ENCODE assay signal across 8 cellular contexts in the genomic region with DNA sequence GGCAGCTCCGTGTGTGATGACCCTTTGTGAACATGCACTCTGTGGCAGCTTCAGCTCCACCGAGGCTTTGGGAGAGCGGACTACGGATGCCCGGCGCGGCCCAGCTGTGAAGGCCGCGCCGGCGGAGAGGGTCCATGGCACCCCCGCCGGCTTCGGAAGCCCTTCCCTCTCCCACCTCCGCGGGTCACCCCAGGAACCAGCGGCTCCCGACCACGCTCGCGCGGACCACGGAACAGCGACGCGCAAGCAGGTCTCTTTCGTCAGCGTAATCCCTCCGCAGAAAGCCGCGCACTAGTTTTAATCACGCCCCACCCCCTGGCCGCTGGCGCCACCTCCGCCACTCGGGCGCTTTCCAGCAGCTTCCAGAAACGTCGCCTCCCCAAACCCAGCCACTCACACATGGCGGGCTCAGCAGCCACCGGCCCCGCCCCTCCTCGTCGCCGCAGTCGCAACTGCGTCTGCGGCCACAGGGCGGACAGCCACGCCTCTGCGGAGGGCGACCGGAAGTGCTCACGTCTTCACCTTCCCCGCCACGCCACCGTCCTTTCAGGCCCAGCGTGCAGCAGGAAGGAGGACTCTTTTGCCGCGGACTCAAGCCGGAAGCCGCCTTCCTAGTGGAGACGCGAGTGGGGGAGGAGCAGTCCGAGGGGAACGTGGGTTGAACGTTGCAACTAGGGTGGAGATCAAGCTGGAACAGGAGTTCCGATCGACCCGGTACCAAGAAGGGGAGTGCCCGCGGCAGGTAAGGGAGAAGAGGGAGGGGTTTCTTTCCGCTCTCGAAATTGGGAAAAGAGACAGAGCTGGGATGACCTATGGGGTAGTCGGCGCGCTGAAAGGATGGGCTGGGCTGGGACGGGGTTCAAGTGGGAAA. TPM values are rescaled to one million over a fixed set of nuclear protein-coding genes. Genes with fewer than 3 reads are reported as not detected.
DNase-seq lines count a peak whose midpoint lies in the region; ATAC-seq and TF ChIP-seq lines count a peak whose summit lies in the region.

A gene (plus strand): TSS at position 606 of the 871 bp plus-strand sequence. CDS start 3,221 bp downstream, outside the sequence.

- under 1% methylated on average over 43 of the region's 78 CpGs for WGBS in SK-N-SH (ENCODE audit: low lambda C conversion rate)
- under 1% methylated on average over 78 of the region's 78 CpGs for WGBS in thymus

- H3K4me1 Mint-ChIP-seq in glutamatergic neuron (ENCODE audit: low read depth, unreplicated experiment), result peaks cover 9% of the 10 kb centered on the region

- H3K4me3 ChIP-seq in GM08714 (ENCODE audit: low read length) (peak within 1 kb of the TSS; percentile 86), SK-N-SH (ENCODE audit: low read depth in 2 of 2, low read length in 1 of 2) (peak within 1 kb of the TSS; percentile 96 to 98), osteoblast (ENCODE audit: insufficient read depth, low read length) (peak within 1 kb of the TSS; percentile 97), thymus (ENCODE audit: low read length) (peak within 1 kb of the TSS; percentile 76)

- H3K4me2 ChIP-seq in SK-N-SH, result peak within 1 kb of the TSS; percentile 95
- H3K4me2 ChIP-seq in osteoblast (ENCODE audit: insufficient read depth, low read length), result peak within 1 kb of the TSS; percentile 98

- H3K9ac ChIP-seq in SK-N-SH, result peak within 1 kb of the TSS; percentile 99

- CTCF ChIA-PET in SK-N-SH (lab: Yijun Ruan, JAX), result interaction anchor here (0.7 to 2.1 kb wide), 12 partner anchors 11 to 502 kb away, joined by 3 to 10 read pairs (median 4); no protein-coding TSS in a partner anchor

- H3K79me2 ChIP-seq in SK-N-SH (ENCODE audit: insufficient read depth) (peaks cover 88% of the 10 kb centered on the region), osteoblast (ENCODE audit: insufficient read depth, low read length) (peaks cover 80% of the 10 kb centered on the region)

- H3K27ac ChIP-seq in SK-N-SH (ENCODE audit: low read depth in 2 of 2, low read length in 1 of 2) (peak within 1 kb of the TSS; percentile 100), osteoblast (ENCODE audit: low read depth, low read length) (peak within 1 kb of the TSS; percentile 100), thymus (ENCODE audit: low read depth) (peak within 1 kb of the TSS; percentile 100)

- TF ChIP-seq CTCF in SK-N-SH (IDR thresholded peaks at IDR 0.05) (no peak), glutamatergic neuron (IDR thresholded peaks at IDR 0.05; ENCODE audit: partially characterized antibody, unreplicated experiment) (peak; percentile 60), osteoblast (IDR thresholded peaks at IDR 0.05; ENCODE audit: extremely low read depth, low read depth, low read length) (no peak)

- ATAC-seq in HG02571 (IDR thresholded peaks at IDR 0.05; ENCODE audit: unreplicated experiment), result peak; percentile 84
- peak; percentile 93 for ATAC-seq in activated naive CD4-positive, alpha-beta T cell treated with anti-CD3 and anti-CD28 coated beads, Interleukin-2, amount 50 U/mL, for 72 hours

- H3K9me3 ChIP-seq in SK-N-SH (no peaks in the 10 kb centered on the region), osteoblast (ENCODE audit: low read depth, low read length) (no peaks in the 10 kb centered on the region), thymus (ENCODE audit: control insufficient read depth) (no peaks in the 10 kb centered on the region)

- H3K36me3 ChIP-seq in SK-N-SH (replicated peaks in 1 of 2; ENCODE audit: control insufficient read depth in 1 of 2, insufficient read depth in 2 of 2, low read length in 1 of 2), result peaks cover 8 to 17% of the 10 kb centered on the region in 2 experiments
- H3K36me3 ChIP-seq in osteoblast (ENCODE audit: insufficient read depth, low read length), result no peaks in the 10 kb centered on the region
- H3K36me3 ChIP-seq in thymus (ENCODE audit: control insufficient read depth, insufficient read depth), result no peaks in the 10 kb centered on the region

- TF ChIP-seq EP300 in SK-N-SH (IDR thresholded peaks at IDR 0.05; ENCODE audit: borderline replicate concordance in 1 of 2, low read depth in 1 of 2, low read length in 1 of 2), result peak; percentile 68 to 97

- H3K4me1 ChIP-seq in SK-N-SH (ENCODE audit: control insufficient read depth in 1 of 2, insufficient read depth in 2 of 2, low read depth in 1 of 2, low read length in 1 of 2) (peaks cover 14% of the 10 kb centered on the region in 2 experiments; a peak in 3 of 4 replicates), osteoblast (ENCODE audit: insufficient read depth, low read length) (peaks cover 24% of the 10 kb centered on the region), thymus (ENCODE audit: control insufficient read depth, insufficient read depth, low read length) (peaks cover 10% of the 10 kb centered on the region)

- peaks cover under 1 to 5% of the 10 kb centered on the region in 2 donors for H3K36me3 Mint-ChIP-seq in activated naive CD4-positive, alpha-beta T cell treated with anti-CD3 and anti-CD28 coated beads, Interleukin-2, amount 50 U/mL, for 72 hours
- no peaks in the 10 kb centered on the region for H3K36me3 Mint-ChIP-seq in glutamatergic neuron (ENCODE audit: unreplicated experiment)

- no peaks in the 10 kb centered on the region for H3K9me2 ChIP-seq in SK-N-SH

- peaks cover 14% of the 10 kb centered on the region for H3F3A ChIP-seq in SK-N-SH (replicated peaks; ENCODE audit: insufficient read depth)

- no peaks in the 10 kb centered on the region for H3K27me3 Mint-ChIP-seq in glutamatergic neuron (ENCODE audit: unreplicated experiment)

- TF ChIP-seq RAD21 in SK-N-SH (IDR thresholded peaks at IDR 0.05; ENCODE audit: low read length), result peak; percentile 16; the same call in 1 of the 2 replicates

- no peak within 1 kb of the TSS for H3K4me3 Mint-ChIP-seq in glutamatergic neuron (ENCODE audit: unreplicated experiment)

- POLR2A ChIA-PET in SK-N-SH (lab: Yijun Ruan, JAX), result interaction anchor here (0.6 to 3.6 kb wide), 13 partner anchors 9 to 485 kb away, joined by 3 to 25 read pairs (median 4); a partner anchor contains a TSS

- no peak within 1 kb of the TSS for H3K27ac Mint-ChIP-seq in activated naive CD4-positive, alpha-beta T cell treated with anti-CD3 and anti-CD28 coated beads, Interleukin-2, amount 50 U/mL, for 72 hours
- H3K27ac Mint-ChIP-seq in glutamatergic neuron (ENCODE audit: unreplicated experiment), result no peak within 1 kb of the TSS

- H3K27me3 ChIP-seq in SK-N-SH (ENCODE audit: insufficient read depth), result no peaks in the 10 kb centered on the region
- no peaks in the 10 kb centered on the region for H3K27me3 ChIP-seq in osteoblast (ENCODE audit: insufficient read depth, low read length)
- H3K27me3 ChIP-seq in thymus (ENCODE audit: control insufficient read depth, insufficient read depth), result no peaks in the 10 kb centered on the region

- DNase-seq in NCI-H1048 (lab: John Stamatoyannopoulos, UW) (peak; percentile 94), SK-N-SH (peak; percentile 95), glutamatergic neuron (peak; percentile 98), osteoblast (ENCODE audit: insufficient read length, low spot score, missing footprints) (peak; percentile 92)
- DNase-seq in activated naive CD4-positive, alpha-beta T cell treated with anti-CD3 and anti-CD28 coated beads, Interleukin-2, amount 50 U/mL, for 72 hours (ENCODE audit: low spot score in 2 of 2), result peak; percentile 96 to 98

- peaks cover 20% of the 10 kb centered on the region; the same call in 1 of the 2 replicates for H4K20me1 ChIP-seq in SK-N-SH (ENCODE audit: insufficient read depth)
- peaks cover 8% of the 10 kb centered on the region for H4K20me1 ChIP-seq in osteoblast (ENCODE audit: insufficient read depth, low read length)

- H2AFZ ChIP-seq in SK-N-SH (ENCODE audit: low read depth), result peak within 1 kb of the TSS; percentile 88
- peak within 1 kb of the TSS; percentile 97 for H2AFZ ChIP-seq in osteoblast (ENCODE audit: low read length)

- H3K9me3 Mint-ChIP-seq in activated naive CD4-positive, alpha-beta T cell treated with anti-CD3 and anti-CD28 coated beads, Interleukin-2, amount 50 U/mL, for 72 hours, result no peaks in the 10 kb centered on the region
- no peaks in the 10 kb centered on the region for H3K9me3 Mint-ChIP-seq in glutamatergic neuron (ENCODE audit: unreplicated experiment)

TF ChIP-seq in SK-N-SH, 30 proteins besides CTCF, POLR2A, EP300 and RAD21 (continues in another document):
- TF ChIP-seq, protein P1, sequence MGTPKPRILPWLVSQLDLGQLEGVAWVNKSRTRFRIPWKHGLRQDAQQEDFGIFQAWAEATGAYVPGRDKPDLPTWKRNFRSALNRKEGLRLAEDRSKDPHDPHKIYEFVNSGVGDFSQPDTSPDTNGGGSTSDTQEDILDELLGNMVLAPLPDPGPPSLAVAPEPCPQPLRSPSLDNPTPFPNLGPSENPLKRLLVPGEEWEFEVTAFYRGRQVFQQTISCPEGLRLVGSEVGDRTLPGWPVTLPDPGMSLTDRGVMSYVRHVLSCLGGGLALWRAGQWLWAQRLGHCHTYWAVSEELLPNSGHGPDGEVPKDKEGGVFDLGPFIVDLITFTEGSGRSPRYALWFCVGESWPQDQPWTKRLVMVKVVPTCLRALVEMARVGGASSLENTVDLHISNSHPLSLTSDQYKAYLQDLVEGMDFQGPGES (IDR thresholded peaks at IDR 0.05; ENCODE audit: low read depth, low read length), result no peak
- TF ChIP-seq TEAD4 (IDR thresholded peaks at IDR 0.05; ENCODE audit: borderline replicate concordance, insufficient read depth) (no peak), EZH2phosphoT487 (IDR thresholded peaks at IDR 0.05; ENCODE audit: borderline replicate concordance, low read depth) (no peak), SIN3A (IDR thresholded peaks at IDR 0.05; ENCODE audit: borderline replicate concordance, low read depth, low read length) (peak; percentile 96; the same call in 1 of the 2 replicates)
- TF ChIP-seq, protein P2, sequence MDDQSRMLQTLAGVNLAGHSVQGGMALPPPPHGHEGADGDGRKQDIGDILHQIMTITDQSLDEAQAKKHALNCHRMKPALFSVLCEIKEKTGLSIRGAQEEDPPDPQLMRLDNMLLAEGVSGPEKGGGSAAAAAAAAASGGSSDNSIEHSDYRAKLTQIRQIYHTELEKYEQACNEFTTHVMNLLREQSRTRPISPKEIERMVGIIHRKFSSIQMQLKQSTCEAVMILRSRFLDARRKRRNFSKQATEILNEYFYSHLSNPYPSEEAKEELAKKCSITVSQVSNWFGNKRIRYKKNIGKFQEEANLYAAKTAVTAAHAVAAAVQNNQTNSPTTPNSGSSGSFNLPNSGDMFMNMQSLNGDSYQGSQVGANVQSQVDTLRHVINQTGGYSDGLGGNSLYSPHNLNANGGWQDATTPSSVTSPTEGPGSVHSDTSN (IDR thresholded peaks at IDR 0.05), result peak; percentile 86

RNA-seq across cellular contexts. Expression of the gene that starts here (rescaled TPM):
- polyA plus RNA-seq in SK-N-SH (2012; rRNA removed) (6.4 and 9.2 TPM in 2 replicates), thymus (19.3 TPM)
- polyA plus RNA-seq in SK-N-SH (2012; cell fraction: cytosol; rRNA removed), result 8.1 and 9.0 TPM in 2 replicates
- 12.4 and 22.4 TPM in 2 replicates for polyA plus RNA-seq in SK-N-SH (2012; cell fraction: nucleus; rRNA removed)
- 10 to 100 TPM; 15.4 to 18.8 TPM for total RNA-seq in activated naive CD4-positive, alpha-beta T cell treated with anti-CD3 and anti-CD28 coated beads, Interleukin-2, amount 50 U/mL, for 72 hours
- total RNA-seq in glutamatergic neuron (ENCODE audit: unreplicated experiment) (101 TPM), osteoblast (11.6 and 14.7 TPM in 2 replicates)

Comparison
In these comparisons a context has a peak if more than half of its experiments do, and no peak if none do; other contexts are left out.
1. Peak in every context shown above with its lines: DNase-seq, ATAC-seq, H3K4me3 ChIP-seq and H3K27ac ChIP-seq.